In the genomic region with DNA sequence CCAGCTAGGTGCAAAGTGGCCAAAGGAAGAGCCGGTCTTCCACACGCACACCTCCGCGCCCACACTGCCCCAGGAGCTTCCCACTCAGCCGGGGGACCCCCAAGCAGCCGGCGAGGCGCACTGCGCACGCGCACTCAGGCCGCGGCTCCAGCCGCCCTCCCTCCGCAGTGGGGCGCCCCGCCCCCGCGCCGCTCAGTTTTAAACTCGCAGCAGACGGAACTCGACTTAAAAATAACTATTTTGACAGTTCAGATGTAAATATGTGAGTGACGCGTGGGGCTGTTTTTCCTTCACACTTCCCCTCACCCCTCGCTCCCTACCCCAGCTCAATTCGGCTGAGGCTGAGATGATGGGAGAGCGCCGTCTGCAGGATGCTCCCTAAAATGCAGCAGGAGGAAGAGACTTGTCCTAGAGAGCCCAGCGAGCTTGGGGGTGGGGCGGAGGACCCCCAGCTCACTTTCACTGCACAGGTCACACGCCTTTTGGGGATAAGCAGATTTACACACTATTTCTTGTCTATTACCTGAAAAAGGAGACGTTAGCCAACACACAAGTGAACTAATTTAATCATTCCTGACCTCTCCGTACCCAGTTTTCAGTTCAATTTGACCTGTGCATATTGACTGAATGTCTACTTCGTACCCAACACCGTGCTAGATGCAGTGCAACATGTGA, we compare ENCODE assay signal across 8 cellular contexts. TPM values are rescaled to one million over a fixed set of nuclear protein-coding genes. Genes with fewer than 3 reads are reported as not detected.
DNase-seq lines count a peak whose midpoint lies in the region; FAIRE-seq and TF ChIP-seq lines count a peak whose summit lies in the region.

No MANE protein-coding gene starts in this region.

- no peaks in the 10 kb centered on the region for H3K36me3 Mint-ChIP-seq in activated CD4-positive, alpha-beta memory T cell treated with anti-CD3 and anti-CD28 coated beads, Interleukin-2, amount 10 ng/mL, durations not matched to agents 7 days and 5 days (ENCODE audit: low read depth)

- H3K9ac ChIP-seq in Loucy (ENCODE audit: low read depth, low read length, poor library complexity, severe bottlenecking): no peak overlapping the region

- no peaks in the 10 kb centered on the region for H3K79me2 ChIP-seq in Loucy (ENCODE audit: insufficient read depth, low read length)

- CTCF ChIA-PET in activated CD4-positive, alpha-beta memory T cell treated with anti-CD3 and anti-CD28 coated beads, Interleukin-2, amount 10 ng/mL, durations not matched to agents 7 days and 5 days (lab: Charles Lee): interaction anchor here (0.5 to 4.2 kb wide), 25 partner anchors 9 to 157 kb away, joined by 3 to 35 read pairs (median 5); a partner anchor contains a TSS

- TF ChIP-seq CTCF in D721Med (IDR thresholded peaks at IDR 0.05; ENCODE audit: insufficient read depth, missing control alignments) (peak; percentile 8), Loucy (conservative IDR thresholded peaks at IDR 0.05; ENCODE audit: low read length) (peak; percentile 42)

- FAIRE-seq in D721Med (lab: Jason Lieb, UNC) (no peak), urothelium cell line (lab: Jason Lieb, UNC) (no peak)

- peaks cover 30% of the 10 kb centered on the region for H3K27me3 Mint-ChIP-seq in activated CD4-positive, alpha-beta memory T cell treated with anti-CD3 and anti-CD28 coated beads, Interleukin-2, amount 10 ng/mL, durations not matched to agents 7 days and 5 days

- H3K4me1 ChIP-seq in Loucy (ENCODE audit: insufficient read depth, low read length, poor library complexity, severe bottlenecking): no peaks in the 10 kb centered on the region
- peaks cover 20% of the 10 kb centered on the region for H3K4me1 ChIP-seq in ectodermal cell (ENCODE audit: control insufficient read depth, insufficient read depth, low read length)

- H3K4me3 Mint-ChIP-seq in activated CD4-positive, alpha-beta memory T cell treated with anti-CD3 and anti-CD28 coated beads, Interleukin-2, amount 10 ng/mL, durations not matched to agents 7 days and 5 days: peak overlapping the region; percentile 76

- H3K4me1 Mint-ChIP-seq in activated CD4-positive, alpha-beta memory T cell treated with anti-CD3 and anti-CD28 coated beads, Interleukin-2, amount 10 ng/mL, durations not matched to agents 7 days and 5 days: peaks cover 10% of the 10 kb centered on the region

- H3K27me3 ChIP-seq in Loucy (ENCODE audit: insufficient read depth, low read length, poor library complexity, severe bottlenecking) (no peaks in the 10 kb centered on the region), ectodermal cell (ENCODE audit: control insufficient read depth, insufficient read depth, low read length, poor library complexity, severe bottlenecking) (no peaks in the 10 kb centered on the region)

- WGBS in ectodermal cell, 2 experiments: 24 to 30% methylated on average over 33 to 36 of the region's 36 CpGs

- H2AFZ ChIP-seq in Loucy (ENCODE audit: low read length): no peak overlapping the region

- H3K27ac Mint-ChIP-seq in activated CD4-positive, alpha-beta memory T cell treated with anti-CD3 and anti-CD28 coated beads, Interleukin-2, amount 10 ng/mL, durations not matched to agents 7 days and 5 days: no peak overlapping the region

- H3K4me3 ChIP-seq in Loucy (ENCODE audit: low read length, poor library complexity, severe bottlenecking) (no peak overlapping the region), ectodermal cell (ENCODE audit: insufficient read depth, low read depth, low read length) (peak overlapping the region; percentile 50)

- H3K36me3 ChIP-seq in Loucy (ENCODE audit: insufficient read depth, low read length) (no peaks in the 10 kb centered on the region), ectodermal cell (ENCODE audit: control insufficient read depth, insufficient read depth, low read length) (no peaks in the 10 kb centered on the region)

- H3F3A ChIP-seq in Loucy (ENCODE audit: low read depth): no peaks in the 10 kb centered on the region

- no peaks in the 10 kb centered on the region for H3K9me3 Mint-ChIP-seq in activated CD4-positive, alpha-beta memory T cell treated with anti-CD3 and anti-CD28 coated beads, Interleukin-2, amount 10 ng/mL, durations not matched to agents 7 days and 5 days

- no peaks in the 10 kb centered on the region for H3K9me3 ChIP-seq in Loucy (ENCODE audit: insufficient read depth, low read depth, low read length)
- no peaks in the 10 kb centered on the region for H3K9me3 ChIP-seq in ectodermal cell (ENCODE audit: control insufficient read depth, low read length)

- DNase-seq in D721Med (ENCODE audit: insufficient read length, low spot score) (no peak), medulla oblongata (ENCODE audit: extremely low spot score) (peak; percentile 75), AML-193 (lab: John Stamatoyannopoulos, UW) (no peak), urothelium cell line (ENCODE audit: low spot score) (no peak)
- peak; percentile 63 for DNase-seq in activated CD4-positive, alpha-beta memory T cell treated with anti-CD3 and anti-CD28 coated beads, Interleukin-2, amount 10 ng/mL, durations not matched to agents 7 days and 5 days
- DNase-seq in stimulated activated CD8-positive, alpha-beta memory T cell treated with anti-CD3 and anti-CD28 coated beads, Interleukin-15, amount 100 ng/mL, for 1 hour (ENCODE audit: low read depth): peak; percentile 26

- no peaks in the 10 kb centered on the region for H3K9me2 ChIP-seq in Loucy (replicated peaks; ENCODE audit: low read depth, low read length)

- H3K27ac ChIP-seq in ectodermal cell (ENCODE audit: insufficient read depth, low read depth, low read length, poor library complexity, severe bottlenecking): no peak overlapping the region

- no peaks in the 10 kb centered on the region for H4K20me1 ChIP-seq in Loucy (ENCODE audit: insufficient read depth, low read length, poor library complexity, severe bottlenecking)

- POLR2A ChIA-PET in activated CD4-positive, alpha-beta memory T cell treated with anti-CD3 and anti-CD28 coated beads, Interleukin-2, amount 10 ng/mL, durations not matched to agents 7 days and 5 days (lab: Charles Lee): interaction anchor here (2.4 kb wide), 1 partner anchor 11 kb away, joined by 12 read pairs; no protein-coding TSS in a partner anchor

- H3K4me2 ChIP-seq in Loucy (ENCODE audit: low read depth, low read length, poor library complexity, severe bottlenecking): no peak overlapping the region

RNA-seq across cellular contexts. Expression of a gene that starts 8.9 kb away (rescaled TPM):
- 1 to 10 TPM; 1.1 to 2.2 TPM for total RNA-seq in activated CD4-positive, alpha-beta memory T cell treated with anti-CD3 and anti-CD28 coated beads, Interleukin-2, amount 10 ng/mL, durations not matched to agents 7 days and 5 days
- polyA plus RNA-seq in ectodermal cell (2013, experiment 1 of 4): 30.6 TPM
- 29.1 TPM for polyA plus RNA-seq in ectodermal cell (2013, experiment 2 of 4)
- polyA plus RNA-seq in ectodermal cell (2013, experiment 3 of 4): 15.1 TPM
- polyA plus RNA-seq in ectodermal cell (2013, experiment 4 of 4): 21.4 TPM

RNA-seq across cellular contexts. Expression of a gene that starts 25.1 kb away (rescaled TPM):
- total RNA-seq in activated CD4-positive, alpha-beta memory T cell treated with anti-CD3 and anti-CD28 coated beads, Interleukin-2, amount 10 ng/mL, durations not matched to agents 7 days and 5 days: under 1 TPM; 0.55 to 0.65 TPM
- polyA plus RNA-seq in ectodermal cell (2013, experiment 1 of 4): 16.6 TPM
- 19.7 TPM for polyA plus RNA-seq in ectodermal cell (2013, experiment 2 of 4)
- 8.4 TPM for polyA plus RNA-seq in ectodermal cell (2013, experiment 3 of 4)
- 9.3 TPM for polyA plus RNA-seq in ectodermal cell (2013, experiment 4 of 4)

Comparison
In these comparisons a context has a peak if more than half of its experiments do, and no peak if none do; other contexts are left out.
1. DNase-seq: peak in activated CD4-positive, alpha-beta memory T cell treated with anti-CD3 and anti-CD28 coated beads, Interleukin-2, amount 10 ng/mL, durations not matched to agents 7 days and 5 days (single experiment), medulla oblongata (single experiment) and stimulated activated CD8-positive, alpha-beta memory T cell treated with anti-CD3 and anti-CD28 coated beads, Interleukin-15, amount 100 ng/mL, for 1 hour (single experiment); none in D721Med (single experiment), AML-193 (0 of 2) and urothelium cell line (single experiment).